In the genomic region with DNA sequence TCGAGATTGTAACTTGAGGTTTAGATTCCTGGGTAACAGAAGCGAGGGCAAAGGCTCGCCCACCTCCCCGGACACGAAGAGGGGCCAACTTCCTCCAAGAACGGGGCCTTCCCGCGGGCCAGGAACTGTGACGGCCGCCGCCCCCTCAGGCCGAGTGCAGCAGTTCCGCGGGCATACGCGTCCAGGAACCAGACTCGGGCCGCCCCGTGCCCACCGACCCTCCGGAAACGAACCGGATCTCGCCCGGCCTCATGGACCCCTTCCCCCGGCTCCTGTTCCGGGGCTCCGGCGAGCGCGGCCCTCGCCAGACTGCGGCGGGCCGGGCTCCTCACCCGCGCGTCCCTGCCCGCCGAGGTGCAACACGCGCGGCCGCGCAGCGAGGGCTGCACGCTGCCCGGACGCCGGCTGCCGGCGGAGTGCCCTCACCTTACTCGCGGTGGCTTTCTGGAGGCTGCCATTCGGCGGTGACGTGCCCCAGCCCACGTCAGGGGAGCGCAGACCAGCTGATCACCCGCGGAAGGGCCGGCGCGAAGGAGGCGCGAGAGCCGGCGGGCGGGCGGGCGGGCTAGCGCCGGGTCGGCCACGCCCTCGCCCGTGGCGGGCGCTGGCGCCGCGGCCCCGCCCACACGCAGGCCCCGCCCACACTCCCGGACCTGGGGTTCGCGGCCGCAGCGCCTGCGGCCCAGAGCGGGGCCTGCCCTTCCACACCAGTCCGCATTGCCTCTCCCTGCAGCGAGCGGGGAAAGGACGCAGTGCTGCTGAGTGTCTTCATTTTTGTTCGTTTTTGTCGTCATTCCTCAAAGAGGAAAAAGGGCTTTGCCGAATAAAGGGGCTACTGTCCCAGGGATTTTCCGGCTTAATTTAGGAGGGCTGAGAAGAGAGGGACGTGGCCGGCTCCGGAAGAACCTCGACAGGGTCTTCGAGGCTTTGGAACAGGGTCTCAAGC, we compare ENCODE assay signal across 8 cellular contexts. TPM values are rescaled to one million over a fixed set of nuclear protein-coding genes. Genes with fewer than 3 reads are reported as not detected.
DNase-seq lines count a peak whose midpoint lies in the region; ATAC-seq, FAIRE-seq and TF ChIP-seq lines count a peak whose summit lies in the region.

A gene (minus strand): TSS at position 536 of the 946 bp plus-strand sequence. CDS start 78 bp downstream, at position 458.

- H3K27ac ChIP-seq in HepG2 (ENCODE audit: extremely low read length, insufficient read depth, low read length): peak within 1 kb of the TSS; percentile 52

- TF ChIP-seq RAD21 in HepG2 (CRISPR knock-in tag; IDR thresholded peaks at IDR 0.05): peak; percentile 40

- no TSS peak for BruUV-seq in HepG2 (replicated peaks; lab: Mats Ljungman, UMichigan)

- TF ChIP-seq CTCF in AG10803 (conservative IDR thresholded peaks at IDR 0.05; ENCODE audit: low read length): no peak
- TF ChIP-seq CTCF in HepG2 (CRISPR knock-in tag; IDR thresholded peaks at IDR 0.05): no peak

- no peaks in the 10 kb centered on the region for H3K9me3 Mint-ChIP-seq in activated CD4-positive, alpha-beta T cell treated with anti-CD3 and anti-CD28 coated beads, Interleukin-2, amount 10 ng/mL, durations not matched to agents 7 days and 5 days

- TF ChIP-seq EP300 in HepG2 (IDR thresholded peaks at IDR 0.05; ENCODE audit: low read depth in 2 of 2, low read length in 2 of 2): no peak
- TF ChIP-seq EP300 in HepG2 (CRISPR knock-in tag; IDR thresholded peaks at IDR 0.05; ENCODE audit: borderline replicate concordance): no peak

- FAIRE-seq in HepG2 (lab: Jason Lieb, UNC): no peak

- H3K36me3 Mint-ChIP-seq in activated CD4-positive, alpha-beta T cell treated with anti-CD3 and anti-CD28 coated beads, Interleukin-2, amount 10 ng/mL, durations not matched to agents 7 days and 5 days (ENCODE audit: low read depth): peaks cover 35% of the 10 kb centered on the region

- ATAC-seq in HG03159 (IDR thresholded peaks at IDR 0.05; ENCODE audit: unreplicated experiment) (peak; percentile 94), HepG2 (peak; percentile 91)

- H4K20me1 ChIP-seq in HepG2 (ENCODE audit: insufficient read depth, low read length): no peaks in the 10 kb centered on the region

- H3K27me3 ChIP-seq in HepG2 (ENCODE audit: control insufficient read depth in 1 of 2, insufficient read depth in 2 of 2, low read length in 2 of 2): peaks cover 1 to 27% of the 10 kb centered on the region in 2 experiments; a peak in 3 of 5 replicates

- H3K79me2 ChIP-seq in HepG2 (ENCODE audit: insufficient read depth, low read length): peaks cover 7% of the 10 kb centered on the region

- H3K9ac ChIP-seq in HepG2 (ENCODE audit: insufficient read depth, low read depth, low read length): peak within 1 kb of the TSS; percentile 85

- no peaks in the 10 kb centered on the region for H3K36me3 ChIP-seq in HepG2 (replicated peaks in 1 of 2; ENCODE audit: control insufficient read depth in 1 of 2, insufficient read depth in 2 of 2, low read length in 2 of 2)

- in situ Hi-C loops in GM18951 (cut with MboI; ENCODE audit: low sequenced_read_pairs, unreplicated experiment) (no loop called here), HepG2 (cut with HindIII; ENCODE audit: extremely low pct_ligation_motif_present, low pct_unique_long_range_greater_than_20kb) (no loop called here)

- H3K4me1 ChIP-seq in HepG2 (ENCODE audit: insufficient read depth, low read length): peaks cover 39% of the 10 kb centered on the region

- 1% methylated on average over 9 of the region's 105 CpGs for WGBS in HepG2 (ENCODE audit: low lambda C conversion rate)

- peak within 1 kb of the TSS; percentile 93 for H3K27ac Mint-ChIP-seq in activated CD4-positive, alpha-beta T cell treated with anti-CD3 and anti-CD28 coated beads, Interleukin-2, amount 10 ng/mL, durations not matched to agents 7 days and 5 days

- TF ChIP-seq POLR2A in GM18951 (IDR thresholded peaks at IDR 0.05; ENCODE audit: extremely low read depth, insufficient read depth, insufficient read length) (peak; percentile 88), HepG2 (IDR thresholded peaks at IDR 0.05; ENCODE audit: insufficient read depth in 1 of 2, low read depth in 2 of 2, low read length in 2 of 2) (peak; percentile 84 to 85)

- peaks cover 7% of the 10 kb centered on the region for H3K27me3 Mint-ChIP-seq in activated CD4-positive, alpha-beta T cell treated with anti-CD3 and anti-CD28 coated beads, Interleukin-2, amount 10 ng/mL, durations not matched to agents 7 days and 5 days

- H3K4me1 Mint-ChIP-seq in activated CD4-positive, alpha-beta T cell treated with anti-CD3 and anti-CD28 coated beads, Interleukin-2, amount 10 ng/mL, durations not matched to agents 7 days and 5 days: peaks cover 54% of the 10 kb centered on the region

- H2AFZ ChIP-seq in HepG2 (ENCODE audit: low read length): peak within 1 kb of the TSS; percentile 83

- CTCF ChIA-PET in activated CD4-positive, alpha-beta T cell treated with anti-CD3 and anti-CD28 coated beads, Interleukin-2, amount 10 ng/mL, durations not matched to agents 7 days and 5 days (lab: Charles Lee): interaction anchor here (0.7 to 1.1 kb wide), 3 partner anchors 12 to 40 kb away, joined by 3 read pairs; no protein-coding TSS in a partner anchor
- CTCF ChIA-PET in HepG2 (lab: Yijun Ruan, JAX; ENCODE audit: low intra/inter-chr PET ratio, low total read pairs): interaction anchor here (0.7 kb wide), 1 partner anchor 33 kb away, joined by 3 read pairs; no protein-coding TSS in a partner anchor

- peak within 1 kb of the TSS; percentile 79 for H3K4me3 ChIP-seq in AG10803 (ENCODE audit: low read length)
- peak within 1 kb of the TSS; percentile 80 to 96 (median 92) for H3K4me3 ChIP-seq in HepG2 (replicated peaks in 1 of 3; ENCODE audit: insufficient read depth in 1 of 3, low read depth in 2 of 3, low read length in 3 of 3)

- intact Hi-C loops in HepG2 (cut with micrococcal nuclease; ENCODE audit: unreplicated experiment): loop anchor here (2.0 kb wide), 1 partner anchor 42 kb away; no protein-coding TSS in a partner anchor

- peak; percentile 86 for DNase-seq in AG10803 (ENCODE audit: low read depth)
- peak; percentile 80 for DNase-seq in NCI-H460 (ENCODE audit: extremely low read depth, low read depth)
- peak; percentile 82 for DNase-seq in activated CD4-positive, alpha-beta T cell treated with anti-CD3 and anti-CD28 coated beads, Interleukin-2, amount 10 ng/mL, durations not matched to agents 7 days and 5 days
- peak; percentile 76 for DNase-seq in dedifferentiated amniotic fluid mesenchymal stem cell (ENCODE audit: extremely low spot score)
- peak; percentile 70 for DNase-seq in HepG2 (ENCODE audit: low spot score)
- peak; percentile 74 to 79 for DNase-seq in stimulated activated CD4-positive, alpha-beta T cell treated with anti-CD3 and anti-CD28 coated beads, Interleukin-2, amount 100 ng/mL, for 48 hours

- POLR2A ChIA-PET in activated CD4-positive, alpha-beta T cell treated with anti-CD3 and anti-CD28 coated beads, Interleukin-2, amount 10 ng/mL, durations not matched to agents 7 days and 5 days (lab: Charles Lee): interaction anchor here (1.5 kb wide), 1 partner anchor 11 kb away, joined by 6 read pairs; no protein-coding TSS in a partner anchor
- POLR2A ChIA-PET in HepG2 (lab: Yijun Ruan, JAX): interaction anchor here (1.0 to 2.0 kb wide), 2 partner anchors 51 to 84 kb away, joined by 3 to 7 read pairs; a partner anchor contains a TSS

- H3K4me2 ChIP-seq in HepG2 (ENCODE audit: low read depth, low read length): peak within 1 kb of the TSS; percentile 97

- peak within 1 kb of the TSS; percentile 91 for H3K4me3 Mint-ChIP-seq in activated CD4-positive, alpha-beta T cell treated with anti-CD3 and anti-CD28 coated beads, Interleukin-2, amount 10 ng/mL, durations not matched to agents 7 days and 5 days

- no peaks in the 10 kb centered on the region for H3K9me3 ChIP-seq in HepG2 (ENCODE audit: low read length)

TF ChIP-seq in HepG2, 621 proteins besides CTCF, POLR2A, EP300 and RAD21 (continues in another document):
- 0 out of 2 replicates have a peak, but pooled peaks have one; percentile 30 for TF ChIP-seq KLF6 (CRISPR knock-in tag; IDR thresholded peaks at IDR 0.05)
- TF ChIP-seq, protein P1, sequence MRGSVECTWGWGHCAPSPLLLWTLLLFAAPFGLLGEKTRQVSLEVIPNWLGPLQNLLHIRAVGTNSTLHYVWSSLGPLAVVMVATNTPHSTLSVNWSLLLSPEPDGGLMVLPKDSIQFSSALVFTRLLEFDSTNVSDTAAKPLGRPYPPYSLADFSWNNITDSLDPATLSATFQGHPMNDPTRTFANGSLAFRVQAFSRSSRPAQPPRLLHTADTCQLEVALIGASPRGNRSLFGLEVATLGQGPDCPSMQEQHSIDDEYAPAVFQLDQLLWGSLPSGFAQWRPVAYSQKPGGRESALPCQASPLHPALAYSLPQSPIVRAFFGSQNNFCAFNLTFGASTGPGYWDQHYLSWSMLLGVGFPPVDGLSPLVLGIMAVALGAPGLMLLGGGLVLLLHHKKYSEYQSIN (CRISPR knock-in tag; IDR thresholded peaks at IDR 0.05; ENCODE audit: borderline replicate concordance): no peak

RNA-seq across cellular contexts. Expression of the gene that starts here (rescaled TPM):
- total RNA-seq in NCI-H460 (2014; rRNA removed; shearing (Covaris generic)): 46.7 and 49.3 TPM in 2 replicates
- 79.8 and 82.2 TPM in 2 replicates for polyA plus RNA-seq in NCI-H460 (2014; cell fraction: nucleus; rRNA removed)
- 10 to 100 TPM; 83.2 to 87.3 TPM for total RNA-seq in activated CD4-positive, alpha-beta T cell treated with anti-CD3 and anti-CD28 coated beads, Interleukin-2, amount 10 ng/mL, durations not matched to agents 7 days and 5 days
- total RNA-seq in HepG2 (2016; rRNA removed; fragmentation: Illumina TruSeq; extraction: Trizol): 28.4 and 30.3 TPM in 2 replicates
- 4.1 and 5.8 TPM in 2 replicates for total RNA-seq in HepG2 (2016; cell fraction: cytosol; rRNA removed; fragmentation: Illumina TruSeq; extraction: Trizol; ENCODE audit: low read depth)
- 29.5 and 30.7 TPM in 2 replicates for total RNA-seq in HepG2 (2016; cell fraction: insoluble cytoplasmic fraction; rRNA removed; fragmentation: Illumina TruSeq; extraction: Trizol)
- total RNA-seq in HepG2 (2016; cell fraction: membrane; rRNA removed; fragmentation: Illumina TruSeq; extraction: Trizol): 12.3 and 13.8 TPM in 2 replicates
- total RNA-seq in HepG2 (2016; cell fraction: nucleus; rRNA removed; fragmentation: Illumina TruSeq; extraction: Trizol): 39.8 and 40.1 TPM in 2 replicates
- 55.5 and 76.1 TPM in 2 replicates for polyA plus RNA-seq in HepG2 (2011; rRNA removed)
- polyA plus RNA-seq in HepG2 (2011; cell fraction: cytosol; rRNA removed): 65.7 and 89.1 TPM in 2 replicates
- polyA plus RNA-seq in HepG2 (2011; cell fraction: nucleus; rRNA removed): 262 and 282 TPM in 2 replicates
- polyA plus RNA-seq in HepG2 (2012): 18.0 and 24.0 TPM in 2 replicates
- 2.7 and 2.8 TPM in 2 replicates for polyA plus RNA-seq in HepG2 (2016; cell fraction: cytosol; fragmentation: Illumina TruSeq; extraction: Trizol; ENCODE audit: low read depth)
- 25.0 and 28.1 TPM in 2 replicates for polyA plus RNA-seq in HepG2 (2016; cell fraction: insoluble cytoplasmic fraction; fragmentation: Illumina TruSeq; extraction: Trizol; ENCODE audit: low read depth)
- polyA plus RNA-seq in HepG2 (2016; cell fraction: membrane; fragmentation: Illumina TruSeq; extraction: Trizol; ENCODE audit: low read depth): 6.2 and 7.9 TPM in 2 replicates
- 37.8 and 41.4 TPM in 2 replicates for polyA plus RNA-seq in HepG2 (2016; cell fraction: nucleus; fragmentation: Illumina TruSeq; extraction: Trizol; ENCODE audit: insufficient read depth, low read depth)
- polyA minus RNA-seq in HepG2 (2011; rRNA and poly(A)+ RNA removed; ENCODE audit: low replicate concordance): 225 and 394 TPM in 2 replicates
- polyA minus RNA-seq in HepG2 (2011; cell fraction: cytosol; rRNA and poly(A)+ RNA removed): 40.2 and 54.6 TPM in 2 replicates
- 110 and 137 TPM in 2 replicates for polyA minus RNA-seq in HepG2 (2011; cell fraction: nucleus; rRNA and poly(A)+ RNA removed)

Comparison
In these comparisons a context has a peak if more than half of its experiments do, and no peak if none do; other contexts are left out.
1. Peak in every context shown above with its lines: DNase-seq, ATAC-seq, H3K4me3 ChIP-seq and H3K27ac ChIP-seq.